Comparison of ENCODE assay signal across 8 cellular contexts in genomic region chr6:158560787-158561246, GRCh38. TPM values are rescaled to one million over a fixed set of nuclear protein-coding genes. Genes with fewer than 3 reads are reported as not detected.
DNase-seq lines count a peak whose midpoint lies in the region; ATAC-seq, FAIRE-seq and TF ChIP-seq lines count a peak whose summit lies in the region.

No MANE protein-coding gene starts in this region.

- TF ChIP-seq CTCF in cardiac muscle cell (IDR thresholded peaks at IDR 0.05; ENCODE audit: low read depth, low read length) = no peak
- TF ChIP-seq CTCF in endothelial cell of umbilical vein (IDR thresholded peaks at IDR 0.05; ENCODE audit: extremely low read depth in 1 of 2, insufficient read depth in 1 of 2, low read depth in 1 of 2, low read length in 2 of 2) = no peak
- no peak for TF ChIP-seq CTCF in natural killer cell (IDR thresholded peaks at IDR 0.05)

- H3K4me1 Mint-ChIP-seq in natural killer cell = peaks cover 48 to 52% of the 10 kb centered on the region in 2 donors

- TF ChIP-seq POLR2A in endothelial cell of umbilical vein (IDR thresholded peaks at IDR 0.05; ENCODE audit: low read depth, low read length) = no peak

- H3K27me3 ChIP-seq in cardiac muscle cell (no peaks in the 10 kb centered on the region), SJSA1 (replicated peaks) (no peaks in the 10 kb centered on the region), endothelial cell of umbilical vein (ENCODE audit: control insufficient read depth in 2 of 2, insufficient read depth in 2 of 2, low read length in 2 of 2) (no peaks in the 10 kb centered on the region)

- H4K20me1 ChIP-seq in endothelial cell of umbilical vein (replicated peaks; ENCODE audit: control insufficient read depth, extremely low read depth, insufficient read depth, low read length) = no peaks in the 10 kb centered on the region

- H3K9me1 ChIP-seq in endothelial cell of umbilical vein (replicated peaks; ENCODE audit: control insufficient read depth, extremely low read depth, insufficient read depth, low read length) = no peaks in the 10 kb centered on the region

- dilution Hi-C loops in endothelial cell of umbilical vein (cut with MboI; ENCODE audit: extremely low pct_ligation_motif_present, low sequenced_read_pairs) = no loop called here

- peaks cover 22% of the 10 kb centered on the region for H3K4me1 ChIP-seq in cardiac muscle cell (ENCODE audit: low read depth)
- H3K4me1 ChIP-seq in SJSA1 (replicated peaks) = peaks cover 26% of the 10 kb centered on the region
- H3K4me1 ChIP-seq in endothelial cell of umbilical vein (ENCODE audit: control insufficient read depth, extremely low read depth, insufficient read depth, low read length) = peaks cover 38% of the 10 kb centered on the region

- H3K9me3 Mint-ChIP-seq in natural killer cell = no peaks in the 10 kb centered on the region

- H3K36me3 ChIP-seq in cardiac muscle cell (no peaks in the 10 kb centered on the region), SJSA1 (peaks cover 14% of the 10 kb centered on the region), endothelial cell of umbilical vein (ENCODE audit: control insufficient read depth in 2 of 2, extremely low read depth in 1 of 2, insufficient read depth in 2 of 2, low read length in 2 of 2) (no peaks in the 10 kb centered on the region)

- BruUV-seq in endothelial cell of umbilical vein (replicated peaks; lab: Mats Ljungman, UMichigan) = no TSS peak

- H3K4me3 ChIP-seq in cardiac muscle cell (peak overlapping the region; percentile 98), SJSA1 (peak overlapping the region; percentile 97), endothelial cell of umbilical vein (replicated peaks in 1 of 3; ENCODE audit: insufficient read depth in 1 of 3, low read depth in 1 of 3, low read length in 3 of 3) (peak overlapping the region; percentile 40 to 73 (median 53))

- peak overlapping the region; percentile 90 for H3K9ac ChIP-seq in endothelial cell of umbilical vein (replicated peaks; ENCODE audit: extremely low read depth, insufficient read depth, low read length)

- H3K79me2 ChIP-seq in endothelial cell of umbilical vein (ENCODE audit: control insufficient read depth, insufficient read depth, low read length) = peaks cover 49% of the 10 kb centered on the region

- peak in 1 of 2 donors; percentile 28 for DNase-seq in cardiac muscle cell (ENCODE audit: low read depth in 1 of 2, low spot score in 1 of 2)
- DNase-seq in Right ventricle myocardium inferior (ENCODE audit: missing footprints) = no peak
- DNase-seq in SJSA1 (ENCODE audit: low read depth in 1 of 2, low spot score in 2 of 2) = no peak
- DNase-seq in endothelial cell of umbilical vein (ENCODE audit: low read depth, low spot score) = peak; percentile 25
- DNase-seq in natural killer cell = no peak
- DNase-seq in NCI-H1930 (lab: John Stamatoyannopoulos, UW) = no peak

- peak overlapping the region; percentile 98 for H3K4me3 Mint-ChIP-seq in natural killer cell

- H3K27me3 Mint-ChIP-seq in natural killer cell (ENCODE audit: low read depth in 2 of 2) = no peaks in the 10 kb centered on the region

- ATAC-seq in Right ventricle myocardium inferior (no peak), natural killer cell (no peak), GM21526 (IDR thresholded peaks at IDR 0.05; ENCODE audit: low FRiP score, unreplicated experiment) (no peak), GM19351 (IDR thresholded peaks at IDR 0.05; ENCODE audit: unreplicated experiment) (no peak)

- POLR2A ChIA-PET in endothelial cell of umbilical vein (lab: Charles Lee) = no interaction called here

- intact Hi-C loops in Right ventricle myocardium inferior (cut with DNase I) = no loop called here
- intact Hi-C loops in endothelial cell of umbilical vein (cut with micrococcal nuclease) = loop anchor here (1.0 to 2.0 kb wide), 3 partner anchors 34 to 340 kb away; no protein-coding TSS in a partner anchor
- intact Hi-C loops in natural killer cell (cut with micrococcal nuclease) = loop anchor here (1.0 to 10.0 kb wide), 2 partner anchors 154 to 329 kb away; no protein-coding TSS in a partner anchor

- H3K9me3 ChIP-seq in cardiac muscle cell (ENCODE audit: low read depth) = no peaks in the 10 kb centered on the region
- H3K9me3 ChIP-seq in SJSA1 (replicated peaks) = peaks cover 5% of the 10 kb centered on the region
- no peaks in the 10 kb centered on the region for H3K9me3 ChIP-seq in endothelial cell of umbilical vein (replicated peaks; ENCODE audit: control insufficient read depth, insufficient read depth, low read length)

- peak overlapping the region; percentile 11 for H2AFZ ChIP-seq in endothelial cell of umbilical vein (ENCODE audit: low read depth, low read length)

- no peaks in the 10 kb centered on the region for H3K36me3 Mint-ChIP-seq in natural killer cell

- H3K27ac Mint-ChIP-seq in natural killer cell = peak overlapping the region; percentile 88 to 96

- peak; percentile 21 for FAIRE-seq in endothelial cell of umbilical vein (lab: Jason Lieb, UNC)

- peak overlapping the region; percentile 90 for H3K4me2 ChIP-seq in endothelial cell of umbilical vein (ENCODE audit: insufficient read depth, low read length)

- peak overlapping the region; percentile 92 for H3K27ac ChIP-seq in cardiac muscle cell
- H3K27ac ChIP-seq in SJSA1 = peak overlapping the region; percentile 78; the same call in 1 of the 2 replicates
- peak overlapping the region; percentile 82 for H3K27ac ChIP-seq in endothelial cell of umbilical vein (ENCODE audit: insufficient read depth, low read depth, low read length)

- CTCF ChIA-PET in endothelial cell of umbilical vein (lab: Charles Lee) = no interaction called here

TF ChIP-seq in endothelial cell of umbilical vein, 7 proteins besides CTCF, POLR2A, EP300 and RAD21:
- no peak for TF ChIP-seq POLR2AphosphoS5 (IDR thresholded peaks at IDR 0.05; ENCODE audit: insufficient read depth, low read depth, low read length)
- no peak for TF ChIP-seq FOS (IDR thresholded peaks at IDR 0.05; ENCODE audit: borderline replicate concordance, insufficient read depth, low read length)
- TF ChIP-seq JUN (IDR thresholded peaks at IDR 0.05; ENCODE audit: borderline replicate concordance, insufficient read depth, insufficient read length, low read depth) = no peak
- no peak for TF ChIP-seq MYC (IDR thresholded peaks at IDR 0.05; ENCODE audit: low read depth, low read length)
- TF ChIP-seq MAX (IDR thresholded peaks at IDR 0.05; ENCODE audit: insufficient read depth, insufficient read length) = no peak
- no peak for TF ChIP-seq GATA2 (IDR thresholded peaks at IDR 0.05; ENCODE audit: insufficient read depth, insufficient read length, low read depth, low read length)
- TF ChIP-seq EZH2 (IDR thresholded peaks at IDR 0.05; ENCODE audit: borderline replicate concordance, low read depth, low read length, severe bottlenecking) = no peak

RNA-seq across cellular contexts. Expression of gene TMEM181, which starts 0.9 kb away (rescaled TPM):
- 18.5 and 21.0 TPM in 2 replicates for total RNA-seq in cardiac muscle cell
- 17.9 and 25.0 TPM in 2 replicates for polyA plus RNA-seq in cardiac muscle cell
- 10.1 TPM for total RNA-seq in Right ventricle myocardium inferior
- total RNA-seq in SJSA1 (2014; rRNA removed; shearing (Covaris generic)) = 28.4 and 41.3 TPM in 2 replicates
- 33.5 and 34.5 TPM in 2 replicates for total RNA-seq in endothelial cell of umbilical vein
- 16.1 and 21.7 TPM in 2 replicates for polyA plus RNA-seq in endothelial cell of umbilical vein
- 17.4 and 17.9 TPM in 2 replicates for polyA plus RNA-seq in endothelial cell of umbilical vein (2011; cell fraction: cytosol; rRNA removed)
- polyA plus RNA-seq in endothelial cell of umbilical vein (2011; cell fraction: nucleus; rRNA removed) = 25.9 and 31.7 TPM in 2 replicates
- polyA plus RNA-seq in endothelial cell of umbilical vein (2012) = 28.2 and 30.7 TPM in 2 replicates
- polyA minus RNA-seq in endothelial cell of umbilical vein = 36.0 and 36.2 TPM in 2 replicates
- polyA minus RNA-seq in endothelial cell of umbilical vein (2011; cell fraction: cytosol; rRNA and poly(A)+ RNA removed) = 9.3 TPM
- 13.2 and 19.9 TPM in 2 replicates for polyA minus RNA-seq in endothelial cell of umbilical vein (2011; cell fraction: nucleus; rRNA and poly(A)+ RNA removed)
- total RNA-seq in natural killer cell = 10 to 100 TPM; 44.8 to 60.9 (median 45.0) TPM
